In the genomic region with DNA sequence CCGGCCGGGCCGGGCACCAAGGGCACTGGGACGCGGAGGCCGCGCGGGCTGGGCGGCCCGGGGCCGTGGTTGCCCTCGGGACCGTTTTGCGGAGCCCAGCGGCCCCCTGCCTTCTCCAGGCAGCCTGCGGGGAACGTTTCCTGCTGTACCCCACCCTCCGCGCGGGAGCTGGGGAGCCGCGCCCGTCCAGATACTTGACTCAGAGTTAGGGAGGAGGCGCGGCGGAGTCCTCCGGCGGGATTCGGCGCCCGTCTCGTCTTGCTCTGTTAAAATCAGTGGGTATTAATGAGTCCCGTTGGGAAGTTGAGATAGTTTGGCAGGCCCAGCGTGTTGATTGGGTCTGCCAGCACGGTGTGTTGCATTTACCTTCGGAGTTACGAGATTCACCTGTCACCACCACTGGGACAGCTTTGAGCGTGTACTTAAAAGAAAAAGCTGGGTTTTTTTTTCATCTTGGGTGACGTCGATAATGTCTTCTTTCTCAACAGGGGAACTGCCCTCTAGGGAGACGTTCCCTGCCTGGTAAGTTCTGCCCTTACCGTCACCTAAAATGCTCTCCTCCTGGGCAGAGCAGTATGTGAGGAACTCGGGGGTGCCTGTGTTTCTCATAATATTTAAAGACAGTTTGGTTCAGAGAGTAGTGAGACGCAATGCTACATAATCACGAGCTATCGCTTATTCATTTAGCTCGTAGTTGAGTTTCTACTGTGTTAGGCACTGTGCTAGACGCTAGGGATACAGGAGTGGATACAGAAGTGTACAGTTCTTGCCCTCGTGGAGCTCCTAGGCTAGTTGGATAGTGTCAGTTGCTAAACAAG, we compare ENCODE assay signal across 8 cellular contexts.
DNase-seq lines count a peak whose midpoint lies in the region; ATAC-seq and TF ChIP-seq lines count a peak whose summit lies in the region.

No MANE protein-coding gene starts in this region.

- ATAC-seq in GM21737 (IDR thresholded peaks at IDR 0.05; ENCODE audit: unreplicated experiment): peak; percentile 29
- ATAC-seq in effector memory CD8-positive, alpha-beta T cell (replicated peaks): peak; percentile 58

- no peak for TF ChIP-seq CTCF in KMS-11 (conservative IDR thresholded peaks at IDR 0.05; ENCODE audit: low read depth, low read length)

- peaks cover 48 to 55% of the 10 kb centered on the region in 2 donors for H3K4me1 Mint-ChIP-seq in effector memory CD8-positive, alpha-beta T cell (ENCODE audit: low read depth in 2 of 2)
- H3K4me1 Mint-ChIP-seq in stimulated activated naive CD8-positive, alpha-beta T cell treated with anti-CD3 and anti-CD28 coated beads, Interleukin-15, Interleukin-2, amounts not matched to agents 100 ng/mL and 50 ng/mL, for 24 hours (ENCODE audit: low read depth): peaks cover 59% of the 10 kb centered on the region

- peaks cover 39% of the 10 kb centered on the region for H3K79me2 ChIP-seq in KMS-11 (ENCODE audit: insufficient read depth, low read depth)

- H3K27me3 Mint-ChIP-seq in effector memory CD8-positive, alpha-beta T cell: no peaks in the 10 kb centered on the region
- H3K27me3 Mint-ChIP-seq in stimulated activated naive CD8-positive, alpha-beta T cell treated with anti-CD3 and anti-CD28 coated beads, Interleukin-15, Interleukin-2, amounts not matched to agents 100 ng/mL and 50 ng/mL, for 24 hours: no peaks in the 10 kb centered on the region

- no peaks in the 10 kb centered on the region for H3K9me3 Mint-ChIP-seq in effector memory CD8-positive, alpha-beta T cell
- no peaks in the 10 kb centered on the region for H3K9me3 Mint-ChIP-seq in stimulated activated naive CD8-positive, alpha-beta T cell treated with anti-CD3 and anti-CD28 coated beads, Interleukin-15, Interleukin-2, amounts not matched to agents 100 ng/mL and 50 ng/mL, for 24 hours

- H3K9ac ChIP-seq in KMS-11: peak overlapping the region; percentile 71
- H3K9ac ChIP-seq in mucosa of rectum (ENCODE audit: low read depth in 1 of 2, low read length in 2 of 2): peak overlapping the region; percentile 84 to 98

- H2AFZ ChIP-seq in KMS-11 (ENCODE audit: low read depth): peak overlapping the region; percentile 89

- H3K27me3 ChIP-seq in KMS-11 (ENCODE audit: insufficient read depth, low read depth): no peaks in the 10 kb centered on the region
- no peaks in the 10 kb centered on the region for H3K27me3 ChIP-seq in mucosa of rectum (ENCODE audit: control insufficient read depth in 2 of 2, insufficient read depth in 2 of 2, low read length in 2 of 2)

- H4K20me1 ChIP-seq in KMS-11 (ENCODE audit: insufficient read depth): no peaks in the 10 kb centered on the region

- H3K4me1 ChIP-seq in KMS-11 (ENCODE audit: low read depth, poor library complexity, severe bottlenecking) (peaks cover 11% of the 10 kb centered on the region), mucosa of rectum (ENCODE audit: control insufficient read depth in 2 of 2, insufficient read depth in 2 of 2, low read length in 2 of 2) (peaks cover 15 to 16% of the 10 kb centered on the region in 2 donors)

- peak overlapping the region; percentile 96 to 99 for H3K27ac Mint-ChIP-seq in effector memory CD8-positive, alpha-beta T cell
- H3K27ac Mint-ChIP-seq in stimulated activated naive CD8-positive, alpha-beta T cell treated with anti-CD3 and anti-CD28 coated beads, Interleukin-15, Interleukin-2, amounts not matched to agents 100 ng/mL and 50 ng/mL, for 24 hours: peak overlapping the region; percentile 96

- DNase-seq in GM03348 (ENCODE audit: low spot score) (peak; percentile 72), NCI-H2196 (lab: John Stamatoyannopoulos, UW; ENCODE audit: unreplicated experiment) (no peak)
- peak; percentile 21 to 24 for DNase-seq in activated CD4-positive, alpha-beta T cell treated with anti-CD3 and anti-CD28 coated beads, Interleukin-2, amount 50 U/mL, for 24 hours (ENCODE audit: low read depth in 1 of 2, low spot score in 1 of 2)
- DNase-seq in effector memory CD8-positive, alpha-beta T cell: peak; percentile 32 to 50 (median 36)

- H3K4me3 Mint-ChIP-seq in effector memory CD8-positive, alpha-beta T cell: peak overlapping the region; percentile 97 to 98
- peak overlapping the region; percentile 99 for H3K4me3 Mint-ChIP-seq in stimulated activated naive CD8-positive, alpha-beta T cell treated with anti-CD3 and anti-CD28 coated beads, Interleukin-15, Interleukin-2, amounts not matched to agents 100 ng/mL and 50 ng/mL, for 24 hours

- H3K27ac ChIP-seq in KMS-11 (peak overlapping the region; percentile 49; the same call in 1 of the 2 replicates), mucosa of rectum (ENCODE audit: low read depth in 2 of 2, low read length in 2 of 2) (peak overlapping the region; percentile 96 to 97)

- H3K4me2 ChIP-seq in KMS-11: peak overlapping the region; percentile 96

- H3K4me3 ChIP-seq in KMS-11 (IDR thresholded peaks at IDR 0.05; ENCODE audit: insufficient read depth, low read depth, low read length): no peak overlapping the region
- H3K4me3 ChIP-seq in mucosa of rectum (ENCODE audit: low read length in 2 of 2): peak overlapping the region; percentile 70 to 87

- H3K36me3 ChIP-seq in KMS-11 (ENCODE audit: insufficient read depth) (no peaks in the 10 kb centered on the region), mucosa of rectum (ENCODE audit: control insufficient read depth in 2 of 2, insufficient read depth in 2 of 2, low read length in 2 of 2) (peaks cover 3 to 8% of the 10 kb centered on the region in 2 donors)

- H3K36me3 Mint-ChIP-seq in effector memory CD8-positive, alpha-beta T cell (ENCODE audit: insufficient read depth): peaks cover 27% of the 10 kb centered on the region
- H3K36me3 Mint-ChIP-seq in stimulated activated naive CD8-positive, alpha-beta T cell treated with anti-CD3 and anti-CD28 coated beads, Interleukin-15, Interleukin-2, amounts not matched to agents 100 ng/mL and 50 ng/mL, for 24 hours (ENCODE audit: low read depth): peaks cover 42% of the 10 kb centered on the region

- H3K9me3 ChIP-seq in mucosa of rectum (ENCODE audit: control insufficient read depth in 2 of 2, low read length in 2 of 2): no peaks in the 10 kb centered on the region
